10 cellular contexts compared by ENCODE assay signal in the genomic region with DNA sequence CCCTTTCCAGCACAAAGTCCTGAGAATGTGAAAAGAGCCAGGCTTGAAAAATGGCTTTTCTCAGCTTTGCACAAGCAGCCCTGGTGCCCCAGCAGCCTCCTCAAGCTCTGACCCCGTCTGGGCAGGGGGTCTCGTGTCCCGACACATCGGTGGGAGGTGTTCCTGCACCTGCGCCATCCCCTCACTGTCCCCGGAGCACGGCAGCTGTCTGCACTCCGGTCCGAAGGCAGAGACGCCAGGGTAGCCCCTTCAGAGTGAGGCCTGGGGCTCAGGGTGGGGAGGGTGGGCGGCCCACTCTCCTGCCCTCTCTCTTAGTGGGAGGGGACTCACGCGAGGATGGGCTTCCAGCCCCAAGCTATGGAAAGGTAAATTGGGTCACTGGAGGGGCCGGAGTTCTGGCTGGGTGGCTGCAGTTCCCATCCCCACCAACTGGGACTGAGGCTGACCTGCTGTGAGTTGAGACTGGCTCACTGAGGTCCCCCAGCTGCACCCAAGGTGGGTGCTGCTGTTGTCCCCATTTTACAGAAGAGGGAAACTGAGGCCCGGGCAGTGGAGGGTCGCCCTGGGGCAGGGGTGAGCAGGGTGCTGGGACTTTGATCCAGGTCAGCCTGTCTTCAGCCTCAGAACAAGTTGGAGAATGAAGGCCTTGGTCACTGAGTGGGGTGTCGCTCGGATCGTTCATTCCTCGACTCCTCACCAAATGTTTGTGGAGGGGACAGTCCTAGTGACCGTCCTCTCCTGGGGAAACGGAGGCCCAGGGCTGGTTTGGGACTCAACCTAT. TPM values are rescaled to one million over a fixed set of nuclear protein-coding genes. Genes with fewer than 3 reads are reported as not detected.
DNase-seq lines count a peak whose midpoint lies in the region; ATAC-seq and TF ChIP-seq lines count a peak whose summit lies in the region.
"Had no signal": no experiment of that assay in that cellular context is flagged by ENCODE, and none has a peak within 500 bp of the region (broad histone marks: within the 10 kb centered on the region; RNA-seq: fewer than 3 reads in every experiment).

No MANE protein-coding gene starts in this region.

- H3K27ac Mint-ChIP-seq in naive B cell = peak overlapping the region; percentile 83 to 97 (median 92)

- H3K4me3 Mint-ChIP-seq in naive B cell = peak overlapping the region; percentile 82 to 89 (median 86)

- peaks cover 0 to 3% (median 0%) of the 10 kb centered on the region in 7 donors for H3K9me3 Mint-ChIP-seq in naive B cell
- H3K9me3 Mint-ChIP-seq: brain had no signal

- H3K36me3 ChIP-seq in left ventricle myocardium inferior = no peaks in the 10 kb centered on the region
- H3K36me3 ChIP-seq in colonic mucosa = no peaks in the 10 kb centered on the region

- peaks cover 54% of the 10 kb centered on the region for H3K27me3 ChIP-seq in left ventricle myocardium inferior (ENCODE audit: low read depth)
- peaks cover 46% of the 10 kb centered on the region for H3K27me3 ChIP-seq in colonic mucosa

- H3K9me3 ChIP-seq in left ventricle myocardium inferior (replicated peaks) (peaks cover 4% of the 10 kb centered on the region), colonic mucosa (no peaks in the 10 kb centered on the region)

- H3K9ac ChIP-seq in colonic mucosa (ENCODE audit: low read depth in 2 of 2, low read length in 2 of 2) = peak overlapping the region; percentile 46

- intact Hi-C loops in left ventricle myocardium inferior (cut with micrococcal nuclease) (no loop called here), left ventricle myocardium superior (cut with micrococcal nuclease) (no loop called here), colonic mucosa (cut with DNase I) (no loop called here)

- H3K4me3 ChIP-seq in left ventricle myocardium inferior = peak overlapping the region; percentile 68
- peak overlapping the region; percentile 17 for H3K4me3 ChIP-seq in colonic mucosa

- H3K27me3 Mint-ChIP-seq in naive B cell = peaks cover 0 to 22% (median 0%) of the 10 kb centered on the region in 3 donors

- H3K4me1 Mint-ChIP-seq in naive B cell = peaks cover 13 to 25% (median 17%) of the 10 kb centered on the region in 3 donors

- DNase-seq in left ventricle myocardium inferior (no peak), left ventricle myocardium superior (no peak), colonic mucosa (no peak), naive B cell (no peak), AG20443 (ENCODE audit: low spot score) (no peak), NCI-H345 (lab: John Stamatoyannopoulos, UW) (no peak), UCSD-AML1 (lab: John Stamatoyannopoulos, UW; ENCODE audit: unreplicated experiment) (no peak)
- DNase-seq in NK-92 treated with Interleukin-12 subunit alpha and Interleukin-12 subunit beta, amount 100 ng/mL, for 24 hours (lab: John Stamatoyannopoulos, UW) = no peak

- H3K4me1 ChIP-seq in left ventricle myocardium inferior (peaks cover 53% of the 10 kb centered on the region), colonic mucosa (peaks cover 19% of the 10 kb centered on the region)

- ATAC-seq in left ventricle myocardium superior = no peak
- ATAC-seq in naive B cell (ENCODE audit: low read depth in 2 of 2) = no peak

- TF ChIP-seq CTCF in left ventricle myocardium inferior (IDR thresholded peaks at IDR 0.05; ENCODE audit: borderline replicate concordance) = no peak
- no peak for TF ChIP-seq CTCF in colonic mucosa (IDR thresholded peaks at IDR 0.05)

- peaks cover 0 to 4% of the 10 kb centered on the region in 2 donors for H3K36me3 Mint-ChIP-seq in naive B cell
- H3K36me3 Mint-ChIP-seq: brain had no signal

- H3K27ac ChIP-seq in left ventricle myocardium inferior (replicated peaks) (peak overlapping the region; percentile 84), colonic mucosa (no peak overlapping the region)

RNA-seq across cellular contexts. Expression of a gene that starts 2.3 kb away (rescaled TPM):
- total RNA-seq in left ventricle myocardium inferior (3.9 TPM), left ventricle myocardium superior (5.2 TPM), colonic mucosa (1 to 10 TPM; 5.5 to 9.8 TPM)
- polyA plus RNA-seq in naive B cell (ENCODE audit: low read depth in 6 of 6) = 1 to 10 TPM in 1 of 6 donors, under 1 TPM in 4, not detected in 1; 0.20 to 1.3 (median 0.67) TPM
- polyA plus RNA-seq: CD14-positive monocyte had no signal

RNA-seq across cellular contexts. Expression of a gene that starts 20.6 kb away (rescaled TPM):
- total RNA-seq in left ventricle myocardium inferior = 54.9 TPM
- 55.9 TPM for total RNA-seq in left ventricle myocardium superior
- 10 to 100 TPM; 39.6 to 74.4 TPM for total RNA-seq in colonic mucosa
- polyA plus RNA-seq in naive B cell (ENCODE audit: low read depth in 6 of 6) = 100 to 1,000 TPM in 3 of 6 donors, 10 to 100 TPM in 3; 87.9 to 103 (median 99.1) TPM

RNA-seq across cellular contexts. Expression of a gene that starts 20.6 kb away (rescaled TPM):
- total RNA-seq in left ventricle myocardium inferior = 31.8 TPM
- total RNA-seq in left ventricle myocardium superior = 37.6 TPM
- total RNA-seq in colonic mucosa = 10 to 100 TPM; 48.2 to 59.1 TPM
- 10 to 100 TPM; 39.7 to 52.1 (median 44.6) TPM for polyA plus RNA-seq in naive B cell (ENCODE audit: low read depth in 6 of 6)

RNA-seq across cellular contexts. Expression of a gene that starts 21.7 kb away (rescaled TPM):
- total RNA-seq in left ventricle myocardium inferior (86.2 TPM), left ventricle myocardium superior (93.8 TPM), colonic mucosa (100 to 1,000 TPM; 101 to 143 TPM)
- polyA plus RNA-seq in naive B cell (ENCODE audit: low read depth in 6 of 6) = 100 to 1,000 TPM in 5 of 6 donors, 10 to 100 TPM in 1; 99.5 to 121 (median 114) TPM
